ENCODE assay signal across 31 cellular contexts in the genomic region with DNA sequence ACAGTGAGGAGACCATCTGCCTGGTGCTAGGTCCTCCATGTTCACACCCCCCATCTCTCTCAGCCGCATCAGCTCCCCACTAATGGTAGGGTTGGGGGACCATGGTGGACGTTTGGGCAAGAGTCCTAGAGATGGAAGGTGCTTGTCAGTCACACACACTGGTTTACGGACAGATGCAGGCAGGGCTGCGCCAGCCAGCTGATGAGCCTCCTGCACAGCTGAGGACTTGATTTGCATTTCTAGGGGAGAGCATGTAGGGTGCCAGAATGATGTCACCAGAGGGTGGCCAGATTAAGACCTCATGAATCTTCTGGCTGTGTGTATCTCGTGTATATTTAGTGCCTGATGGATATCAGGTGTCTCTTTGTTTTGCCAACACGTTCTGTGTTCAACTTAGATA. TPM values are rescaled to one million over a fixed set of nuclear protein-coding genes. Genes with fewer than 3 reads are reported as not detected.
"Had no signal": no experiment of that assay in that cellular context is flagged by ENCODE, and none has a peak within 500 bp of the region (broad histone marks: within the 10 kb centered on the region; RNA-seq: fewer than 3 reads in every experiment).

No MANE protein-coding gene starts in this region.

- H3K27ac Mint-ChIP-seq: memory B cell; naive B cell; natural killer cell treated with Interleukin-12 subunit alpha and Interleukin-12 subunit beta and Interleukin-15 and Interleukin-18, amount 100 ng/mL, for 72 hours; stimulated activated naive B cell treated with anti-CD40 and anti-IgM and Interleukin-4, amounts not matched to agents 10 μg/mL and 1 μg/mL and 100 μg/mL, for 72 hours; stimulated activated naive CD8-positive, alpha-beta T cell treated with anti-CD3 and anti-CD28 coated beads, Interleukin-15, Interleukin-2, amounts not matched to agents 100 ng/mL and 50 ng/mL, for 24 hours had no signal

- H3K4me3 Mint-ChIP-seq: memory B cell; naive B cell; natural killer cell treated with Interleukin-12 subunit alpha and Interleukin-12 subunit beta and Interleukin-15 and Interleukin-18, amount 100 ng/mL, for 72 hours; stimulated activated naive B cell treated with anti-CD40 and anti-IgM and Interleukin-4, amounts not matched to agents 10 μg/mL and 1 μg/mL and 100 μg/mL, for 72 hours; stimulated activated naive CD8-positive, alpha-beta T cell treated with anti-CD3 and anti-CD28 coated beads, Interleukin-15, Interleukin-2, amounts not matched to agents 100 ng/mL and 50 ng/mL, for 24 hours had no signal

- H3K4me1 ChIP-seq: foreskin keratinocyte, gastroesophageal sphincter, heart left ventricle, prostate gland, right atrium auricular region, sigmoid colon, spleen, tibial nerve, upper lobe of left lung had no signal

- H2AFZ ChIP-seq: hepatocyte had no signal

- H3K27ac ChIP-seq: coronary artery, esophagus muscularis mucosa, foreskin keratinocyte, gastroesophageal sphincter, heart left ventricle, hepatocyte, prostate gland, right atrium auricular region, sigmoid colon, skin epidermis, spleen, thoracic aorta, tibial nerve, upper lobe of left lung had no signal

- H3K4me2 ChIP-seq: hepatocyte had no signal

- H3K27me3 Mint-ChIP-seq: naive B cell; natural killer cell treated with Interleukin-12 subunit alpha and Interleukin-12 subunit beta and Interleukin-15 and Interleukin-18, amount 100 ng/mL, for 72 hours; stimulated activated naive CD8-positive, alpha-beta T cell treated with anti-CD3 and anti-CD28 coated beads, Interleukin-15, Interleukin-2, amounts not matched to agents 100 ng/mL and 50 ng/mL, for 24 hours had no signal

- H3K4me1 Mint-ChIP-seq: memory B cell; naive B cell; stimulated activated naive B cell treated with anti-CD40 and anti-IgM and Interleukin-4, amounts not matched to agents 10 μg/mL and 1 μg/mL and 100 μg/mL, for 72 hours had no signal

- H3K79me2 ChIP-seq: hepatocyte had no signal

- H3K36me3 Mint-ChIP-seq: memory B cell; naive B cell; natural killer cell treated with Interleukin-12 subunit alpha and Interleukin-12 subunit beta and Interleukin-15 and Interleukin-18, amount 100 ng/mL, for 72 hours; stimulated activated naive B cell treated with anti-CD40 and anti-IgM and Interleukin-4, amounts not matched to agents 10 μg/mL and 1 μg/mL and 100 μg/mL, for 72 hours had no signal

- H3K9me3 Mint-ChIP-seq: memory B cell; naive B cell; natural killer cell treated with Interleukin-12 subunit alpha and Interleukin-12 subunit beta and Interleukin-15 and Interleukin-18, amount 100 ng/mL, for 72 hours; stimulated activated naive B cell treated with anti-CD40 and anti-IgM and Interleukin-4, amounts not matched to agents 10 μg/mL and 1 μg/mL and 100 μg/mL, for 72 hours; stimulated activated naive CD8-positive, alpha-beta T cell treated with anti-CD3 and anti-CD28 coated beads, Interleukin-15, Interleukin-2, amounts not matched to agents 100 ng/mL and 50 ng/mL, for 24 hours had no signal

- H3K27me3 ChIP-seq: esophagus muscularis mucosa, foreskin keratinocyte, gastroesophageal sphincter, heart left ventricle, hepatocyte, right atrium auricular region, sigmoid colon, spleen, tibial nerve, upper lobe of left lung had no signal

- H3K36me3 ChIP-seq: esophagus muscularis mucosa, gastroesophageal sphincter, heart left ventricle, prostate gland, right atrium auricular region, sigmoid colon, spleen, thoracic aorta, tibial nerve, upper lobe of left lung had no signal

- H3K4me3 ChIP-seq: coronary artery, esophagus muscularis mucosa, gastroesophageal sphincter, heart left ventricle, hepatocyte, lung, prostate gland, right atrium auricular region, sigmoid colon, skin epidermis, spleen, thoracic aorta, tibial nerve, upper lobe of left lung had no signal

- ATAC-seq: foreskin keratinocyte; gastroesophageal sphincter; heart left ventricle; left lobe of liver; natural killer cell treated with Interleukin-12 subunit alpha and Interleukin-12 subunit beta and Interleukin-15 and Interleukin-18, amount 100 ng/mL, for 72 hours; stimulated activated naive B cell treated with anti-CD40 and anti-IgM and Interleukin-4, amounts not matched to agents 10 μg/mL and 1 μg/mL and 100 μg/mL, for 72 hours had no signal

- DNase-seq: dermis blood vessel endothelial cell; effector memory CD4-positive, alpha-beta T cell; foreskin keratinocyte; heart left ventricle; kidney; naive B cell; nucleus accumbens; sigmoid colon; spleen; stimulated activated naive B cell treated with anti-CD40 and anti-IgM and Interleukin-4, amounts not matched to agents 10 μg/mL and 1 μg/mL and 100 μg/mL, for 72 hours had no signal

RNA-seq across cellular contexts. Expression of gene CST8, which starts 28.6 kb away (rescaled TPM):
- total RNA-seq: dermis blood vessel endothelial cell; endothelial cell of umbilical vein; epithelial cell of proximal tubule; esophagus muscularis mucosa; fibroblast of lung; foreskin keratinocyte; gastroesophageal sphincter; heart left ventricle; hepatocyte; kidney; left lobe of liver; liver; lung; mononuclear cell; natural killer cell treated with Interleukin-12 subunit alpha and Interleukin-12 subunit beta and Interleukin-15 and Interleukin-18, amount 100 ng/mL, for 72 hours; osteocyte; right atrium auricular region; sigmoid colon; spleen; thoracic aorta; tibial nerve; upper lobe of left lung had no signal
- polyA plus RNA-seq: endothelial cell of umbilical vein, fibroblast of lung, foreskin keratinocyte, heart left ventricle, hepatocyte, liver, lung, sigmoid colon, spleen had no signal

RNA-seq across cellular contexts. Expression of gene CST9L, which starts 48.7 kb away (rescaled TPM):
- total RNA-seq: dermis blood vessel endothelial cell; endothelial cell of umbilical vein; epithelial cell of proximal tubule; esophagus muscularis mucosa; fibroblast of lung; foreskin keratinocyte; gastroesophageal sphincter; heart left ventricle; hepatocyte; kidney; left lobe of liver; liver; lung; mononuclear cell; natural killer cell treated with Interleukin-12 subunit alpha and Interleukin-12 subunit beta and Interleukin-15 and Interleukin-18, amount 100 ng/mL, for 72 hours; osteocyte; right atrium auricular region; sigmoid colon; spleen; thoracic aorta; tibial nerve; upper lobe of left lung had no signal
- polyA plus RNA-seq: endothelial cell of umbilical vein, fibroblast of lung, foreskin keratinocyte, heart left ventricle, hepatocyte, liver, lung, sigmoid colon, spleen had no signal
